8 cellular contexts compared by ENCODE assay signal in genomic region chr4:10456270-10457254, GRCh38. TPM values are rescaled to one million over a fixed set of nuclear protein-coding genes. Genes with fewer than 3 reads are reported as not detected.
DNase-seq lines count a peak whose midpoint lies in the region; ATAC-seq and TF ChIP-seq lines count a peak whose summit lies in the region.

No MANE protein-coding gene starts in this region.

- H3K4me2 ChIP-seq in smooth muscle cell = peak overlapping the region; percentile 97

- H3K4me1 ChIP-seq in iPS-18a (ENCODE audit: control insufficient read depth, low read depth, low read length) (peaks cover 19% of the 10 kb centered on the region), smooth muscle cell (ENCODE audit: low read depth) (peaks cover 12% of the 10 kb centered on the region)

- peaks cover 8% of the 10 kb centered on the region for H3F3A ChIP-seq in smooth muscle cell (ENCODE audit: low read depth)

- H3K9me3 ChIP-seq in iPS-18a (ENCODE audit: control insufficient read depth, low read depth, low read length) (no peaks in the 10 kb centered on the region), smooth muscle cell (replicated peaks; ENCODE audit: low read depth) (no peaks in the 10 kb centered on the region)

- TF ChIP-seq CTCF in astrocyte of the cerebellum (IDR thresholded peaks at IDR 0.05; ENCODE audit: low read depth, low read length, missing control alignments) = no peak
- no peak for TF ChIP-seq CTCF in smooth muscle cell (IDR thresholded peaks at IDR 0.05; ENCODE audit: borderline replicate concordance, insufficient read depth, poor library complexity, severe bottlenecking)

- H3K4me3 ChIP-seq in astrocyte of the cerebellum (ENCODE audit: low read depth, low read length) (peak overlapping the region; percentile 52), iPS-18a (ENCODE audit: low read length) (peak overlapping the region; percentile 78), smooth muscle cell (peak overlapping the region; percentile 78)

- H3K9ac ChIP-seq in iPS-18a (ENCODE audit: low read length) = peak overlapping the region; percentile 51
- peak overlapping the region; percentile 92 for H3K9ac ChIP-seq in smooth muscle cell (ENCODE audit: low read depth)

- H3K27me3 ChIP-seq in iPS-18a (ENCODE audit: control insufficient read depth, insufficient read depth, low read length) (peaks cover 68% of the 10 kb centered on the region), smooth muscle cell (ENCODE audit: low read depth) (peaks cover 2% of the 10 kb centered on the region)

- peaks cover 8% of the 10 kb centered on the region for H3K36me3 ChIP-seq in iPS-18a (ENCODE audit: control insufficient read depth, low read depth, low read length)
- peaks cover 15% of the 10 kb centered on the region for H3K36me3 ChIP-seq in smooth muscle cell (ENCODE audit: low read depth)

- H4K20me1 ChIP-seq in smooth muscle cell (ENCODE audit: low read depth) = peaks cover 45% of the 10 kb centered on the region

- in situ Hi-C loops in astrocyte of the cerebellum (cut with HindIII; ENCODE audit: low sequenced_read_pairs) = no loop called here

- 5% methylated on average over 60 of the region's 106 CpGs for WGBS in smooth muscle cell (ENCODE audit: low lambda C conversion rate)

- peak overlapping the region; percentile 100 for H2AFZ ChIP-seq in smooth muscle cell (ENCODE audit: low read depth)

- peak; percentile 69 for ATAC-seq in HG03342 (IDR thresholded peaks at IDR 0.05; ENCODE audit: unreplicated experiment)

- H3K27ac ChIP-seq in iPS-18a (ENCODE audit: low read length) = no peak overlapping the region
- H3K27ac ChIP-seq in smooth muscle cell (ENCODE audit: low read depth) = peak overlapping the region; percentile 80

- DNase-seq in Ammon's horn (ENCODE audit: low spot score) (peak; percentile 49), GM19238 (ENCODE audit: insufficient read length, low spot score) (peak; percentile 47), T-helper 2 cell (peak; percentile 26 to 84 (median 51)), astrocyte of the cerebellum (ENCODE audit: low read depth) (peak; percentile 11), smooth muscle cell (lab: John Stamatoyannopoulos, UW; ENCODE audit: unreplicated experiment) (peak; percentile 25), HCEC 1CT (no peak)

- H3K79me2 ChIP-seq in smooth muscle cell (ENCODE audit: low read depth) = peaks cover 36% of the 10 kb centered on the region

RNA-seq across cellular contexts. Expression of gene ZNF518B, which starts 0.7 kb away (rescaled TPM):
- total RNA-seq in smooth muscle cell = 81.3 and 119 TPM in 2 replicates
- 9.9 and 14.1 TPM in 2 replicates for polyA plus RNA-seq in smooth muscle cell
